Comparison of ENCODE assay signal across 25 cellular contexts in the genomic region with DNA sequence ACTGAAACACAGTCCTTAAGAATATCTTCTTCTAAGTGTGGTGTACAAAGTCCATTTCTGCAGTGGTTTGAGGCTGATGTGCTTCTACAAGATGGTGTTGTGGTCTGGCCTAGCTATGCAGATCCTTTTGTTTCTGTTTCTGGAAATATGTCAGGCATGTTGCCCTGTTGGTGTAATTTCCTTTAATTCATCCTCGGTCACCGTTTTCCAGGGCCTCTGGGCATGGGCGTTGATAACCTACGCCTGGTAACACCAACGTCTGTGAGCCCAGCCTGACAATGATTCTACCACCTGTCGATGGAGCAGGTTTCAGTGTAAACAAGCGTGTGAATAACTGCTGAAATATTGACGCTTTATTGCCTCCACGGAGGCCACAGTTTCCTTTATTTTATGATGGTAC. TPM values are rescaled to one million over a fixed set of nuclear protein-coding genes. Genes with fewer than 3 reads are reported as not detected.
A peak's percentile ranks its signal among the peaks of the same experiment; 100 is the strongest.
DNase-seq lines count a peak whose midpoint lies in the region; ATAC-seq, FAIRE-seq and TF ChIP-seq lines count a peak whose summit lies in the region.
"Had no signal": no experiment of that assay in that cellular context is flagged by ENCODE, and none has a peak within 500 bp of the region (broad histone marks: within the 10 kb centered on the region; RNA-seq: fewer than 3 reads in every experiment).

No MANE protein-coding gene starts in this region.

- dilution Hi-C loops in endothelial cell of umbilical vein (cut with MboI; ENCODE audit: extremely low pct_ligation_motif_present, low sequenced_read_pairs) = no loop called here

- no peak for TF ChIP-seq POLR2A in endothelial cell of umbilical vein (IDR thresholded peaks at IDR 0.05; ENCODE audit: low read depth, low read length)

- no peaks in the 10 kb centered on the region for H3K27me3 ChIP-seq in PC-9 (ENCODE audit: insufficient read depth, low read depth)
- peaks cover 23 to 34% of the 10 kb centered on the region in 2 experiments for H3K27me3 ChIP-seq in endothelial cell of umbilical vein (ENCODE audit: control insufficient read depth in 2 of 2, insufficient read depth in 2 of 2, low read length in 2 of 2)
- H3K27me3 ChIP-seq: gastrocnemius medialis had no signal

- ATAC-seq in GM19324 (IDR thresholded peaks at IDR 0.05; ENCODE audit: low FRiP score, unreplicated experiment) = no peak
- ATAC-seq: A549; activated CD8-positive, alpha-beta T cell treated with anti-CD3 and anti-CD28 coated beads for 36 hours; activated naive CD4-positive, alpha-beta T cell treated with anti-CD3 and anti-CD28 coated beads, Interleukin-2, amount 50 U/mL, for 72 hours; activated T-cell treated with anti-CD3 and anti-CD28 coated beads, Interleukin-2, amount 50 U/mL, for 4 hours; gastrocnemius medialis; left cardiac atrium; PC-3 had no signal

- no TSS peak for BruUV-seq in PC-9 (replicated peaks; lab: Mats Ljungman, UMichigan)
- BruUV-seq in endothelial cell of umbilical vein (replicated peaks; lab: Mats Ljungman, UMichigan) = no TSS peak

- intact Hi-C loops in PC-9 (cut with micrococcal nuclease; ENCODE audit: unreplicated experiment) = loop anchor here (5.0 to 10.0 kb wide), 2 partner anchors 34 to 61 kb away; a partner anchor contains a TSS
- intact Hi-C loops in endothelial cell of umbilical vein (cut with micrococcal nuclease) = loop anchor here (10.0 kb wide), 1 partner anchor 309 kb away; no protein-coding TSS in a partner anchor

- H3K27ac ChIP-seq in PC-9 (no peak overlapping the region), endothelial cell of umbilical vein (ENCODE audit: insufficient read depth, low read depth, low read length) (no peak overlapping the region)
- H3K27ac ChIP-seq: A549, brain microvascular endothelial cell, gastrocnemius medialis had no signal

- TF ChIP-seq CTCF in PC-9 (conservative IDR thresholded peaks at IDR 0.05) (no peak), endothelial cell of umbilical vein (IDR thresholded peaks at IDR 0.05; ENCODE audit: extremely low read depth in 1 of 2, insufficient read depth in 1 of 2, low read depth in 1 of 2, low read length in 2 of 2) (no peak)

- no peak overlapping the region for H2AFZ ChIP-seq in PC-9
- H2AFZ ChIP-seq in endothelial cell of umbilical vein (ENCODE audit: low read depth, low read length) = no peak overlapping the region

- DNase-seq in NCI-H2196 (lab: John Stamatoyannopoulos, UW; ENCODE audit: unreplicated experiment) (peak; percentile 13), NCI-H2196 treated with DMSO at 0.1 percent for 48 hours (lab: John Stamatoyannopoulos, UW; ENCODE audit: unreplicated experiment) (no peak), PC-9 (peak; percentile 67 to 72), endothelial cell of umbilical vein (ENCODE audit: low read depth, low spot score) (peak; percentile 51), renal cortical epithelial cell (ENCODE audit: low read depth) (peak; percentile 72), NOMO-1 treated with DMSO at 0.1 percent for 48 hours (lab: John Stamatoyannopoulos, UW; ENCODE audit: unreplicated experiment) (no peak), superior temporal gyrus (ENCODE audit: extremely low spot score) (no peak)
- DNase-seq: activated CD8-positive, alpha-beta T cell treated with anti-CD3 and anti-CD28 coated beads for 36 hours; activated T-cell treated with anti-CD3 and anti-CD28 coated beads, Interleukin-2, amount 50 U/mL, for 4 hours; brain microvascular endothelial cell; Calu3; gastrocnemius medialis; GOT3; Kasumi-1; left cardiac atrium; NCI-H1048; NCI-H446 treated with DMSO at 0.1 percent for 48 hours; PC-3; retina; stimulated activated CD4-positive, alpha-beta T cell treated with anti-CD3 and anti-CD28 coated beads, Interleukin-12 subunit alpha, Interleukin-12 subunit beta, amount 100 ng/mL, for 4 hours; stimulated activated CD8-positive, alpha-beta memory T cell treated with anti-CD3 and anti-CD28 coated beads, Interleukin-4, amount 100 ng/mL, for 48 hours had no signal

- H3K9me1 ChIP-seq in endothelial cell of umbilical vein (replicated peaks; ENCODE audit: control insufficient read depth, extremely low read depth, insufficient read depth, low read length) = no peaks in the 10 kb centered on the region

- no peak overlapping the region for H3K4me3 ChIP-seq in PC-9
- no peak overlapping the region for H3K4me3 ChIP-seq in endothelial cell of umbilical vein (replicated peaks in 1 of 3; ENCODE audit: insufficient read depth in 1 of 3, low read depth in 1 of 3, low read length in 3 of 3)
- H3K4me3 ChIP-seq: A549, gastrocnemius medialis had no signal

- no peaks in the 10 kb centered on the region for H3K9me2 ChIP-seq in PC-9 (ENCODE audit: insufficient read depth)

- no peaks in the 10 kb centered on the region for H3K79me2 ChIP-seq in PC-9 (ENCODE audit: low read depth)
- H3K79me2 ChIP-seq in endothelial cell of umbilical vein (ENCODE audit: control insufficient read depth, insufficient read depth, low read length) = no peaks in the 10 kb centered on the region

- H3K9ac ChIP-seq in endothelial cell of umbilical vein (replicated peaks; ENCODE audit: extremely low read depth, insufficient read depth, low read length) = no peak overlapping the region

- H3K4me1 ChIP-seq in PC-9 (replicated peaks; ENCODE audit: insufficient read depth) (peaks cover 21% of the 10 kb centered on the region), endothelial cell of umbilical vein (ENCODE audit: control insufficient read depth, extremely low read depth, insufficient read depth, low read length) (no peaks in the 10 kb centered on the region)

- H3K36me3 ChIP-seq in PC-9 (ENCODE audit: low read depth) (no peaks in the 10 kb centered on the region), endothelial cell of umbilical vein (ENCODE audit: control insufficient read depth in 2 of 2, extremely low read depth in 1 of 2, insufficient read depth in 2 of 2, low read length in 2 of 2) (no peaks in the 10 kb centered on the region)
- H3K36me3 ChIP-seq: brain microvascular endothelial cell, gastrocnemius medialis had no signal

- H4K20me1 ChIP-seq in PC-9 (ENCODE audit: insufficient read depth) = no peaks in the 10 kb centered on the region
- H4K20me1 ChIP-seq in endothelial cell of umbilical vein (replicated peaks; ENCODE audit: control insufficient read depth, extremely low read depth, insufficient read depth, low read length) = no peaks in the 10 kb centered on the region

- FAIRE-seq in endothelial cell of umbilical vein (lab: Jason Lieb, UNC) = no peak
- FAIRE-seq: A549, G401.6 had no signal

- H3F3A ChIP-seq in PC-9 (ENCODE audit: insufficient read depth, low read depth) = 0 out of 2 replicates have a peak, but pooled peaks cover 4% of the 10 kb centered on the region

- H3K4me2 ChIP-seq in PC-9 = no peak overlapping the region
- H3K4me2 ChIP-seq in endothelial cell of umbilical vein (ENCODE audit: insufficient read depth, low read length) = no peak overlapping the region
- H3K4me2 ChIP-seq: A549 had no signal

- H3K9me3 ChIP-seq in PC-9 (ENCODE audit: insufficient read depth, low read depth) = no peaks in the 10 kb centered on the region
- no peaks in the 10 kb centered on the region for H3K9me3 ChIP-seq in endothelial cell of umbilical vein (replicated peaks; ENCODE audit: control insufficient read depth, insufficient read depth, low read length)
- H3K9me3 ChIP-seq: A549, gastrocnemius medialis had no signal

- POLR2A ChIA-PET in PC-9 (lab: Charles Lee; ENCODE audit: unreplicated experiment) (no interaction called here), endothelial cell of umbilical vein (lab: Charles Lee) (no interaction called here)

- CTCF ChIA-PET in PC-9 (lab: Charles Lee) (no interaction called here), endothelial cell of umbilical vein (lab: Charles Lee) (no interaction called here)

TF ChIP-seq in endothelial cell of umbilical vein, 7 proteins besides CTCF, POLR2A, EP300 and RAD21:
- TF ChIP-seq, protein P1, sequence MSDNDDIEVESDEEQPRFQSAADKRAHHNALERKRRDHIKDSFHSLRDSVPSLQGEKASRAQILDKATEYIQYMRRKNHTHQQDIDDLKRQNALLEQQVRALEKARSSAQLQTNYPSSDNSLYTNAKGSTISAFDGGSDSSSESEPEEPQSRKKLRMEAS (IDR thresholded peaks at IDR 0.05; ENCODE audit: insufficient read depth, insufficient read length) = no peak
- TF ChIP-seq MYC (IDR thresholded peaks at IDR 0.05; ENCODE audit: low read depth, low read length) (no peak), POLR2AphosphoS5 (IDR thresholded peaks at IDR 0.05; ENCODE audit: insufficient read depth, low read depth, low read length) (no peak), FOS (IDR thresholded peaks at IDR 0.05; ENCODE audit: borderline replicate concordance, insufficient read depth, low read length) (no peak), JUN (IDR thresholded peaks at IDR 0.05; ENCODE audit: borderline replicate concordance, insufficient read depth, insufficient read length, low read depth) (no peak), EZH2 (IDR thresholded peaks at IDR 0.05; ENCODE audit: borderline replicate concordance, low read depth, low read length, severe bottlenecking) (no peak), GATA2 (IDR thresholded peaks at IDR 0.05; ENCODE audit: insufficient read depth, insufficient read length, low read depth, low read length) (no peak)

RNA-seq across cellular contexts. Expression of a gene that starts 33.3 kb away (rescaled TPM):
- total RNA-seq in PC-9 (2021) (101 and 108 TPM in 2 replicates), endothelial cell of umbilical vein (128 and 134 TPM in 2 replicates), renal cortical epithelial cell (84.9 and 142 TPM in 2 replicates)
- polyA plus RNA-seq in endothelial cell of umbilical vein = 28.0 and 31.0 TPM in 2 replicates
- 24.2 and 26.6 TPM in 2 replicates for polyA plus RNA-seq in endothelial cell of umbilical vein (2011; cell fraction: cytosol; rRNA removed)
- 238 and 251 TPM in 2 replicates for polyA plus RNA-seq in endothelial cell of umbilical vein (2011; cell fraction: nucleus; rRNA removed)
- 39.8 and 43.9 TPM in 2 replicates for polyA plus RNA-seq in endothelial cell of umbilical vein (2012)
- polyA minus RNA-seq in endothelial cell of umbilical vein = 146 and 171 TPM in 2 replicates
- 15.5 TPM for polyA minus RNA-seq in endothelial cell of umbilical vein (2011; cell fraction: cytosol; rRNA and poly(A)+ RNA removed)
- 258 and 322 TPM in 2 replicates for polyA minus RNA-seq in endothelial cell of umbilical vein (2011; cell fraction: nucleus; rRNA and poly(A)+ RNA removed)

Comparison
In these comparisons a context has a peak if more than half of its experiments do, and no peak if none do; other contexts are left out.
1. DNase-seq: peak in NCI-H2196 (single experiment), PC-9 (2 of 2), endothelial cell of umbilical vein (single experiment) and renal cortical epithelial cell (single experiment); none in NCI-H2196 treated with DMSO at 0.1 percent for 48 hours (single experiment), NOMO-1 treated with DMSO at 0.1 percent for 48 hours (single experiment) and superior temporal gyrus (single experiment).